In the genomic region with DNA sequence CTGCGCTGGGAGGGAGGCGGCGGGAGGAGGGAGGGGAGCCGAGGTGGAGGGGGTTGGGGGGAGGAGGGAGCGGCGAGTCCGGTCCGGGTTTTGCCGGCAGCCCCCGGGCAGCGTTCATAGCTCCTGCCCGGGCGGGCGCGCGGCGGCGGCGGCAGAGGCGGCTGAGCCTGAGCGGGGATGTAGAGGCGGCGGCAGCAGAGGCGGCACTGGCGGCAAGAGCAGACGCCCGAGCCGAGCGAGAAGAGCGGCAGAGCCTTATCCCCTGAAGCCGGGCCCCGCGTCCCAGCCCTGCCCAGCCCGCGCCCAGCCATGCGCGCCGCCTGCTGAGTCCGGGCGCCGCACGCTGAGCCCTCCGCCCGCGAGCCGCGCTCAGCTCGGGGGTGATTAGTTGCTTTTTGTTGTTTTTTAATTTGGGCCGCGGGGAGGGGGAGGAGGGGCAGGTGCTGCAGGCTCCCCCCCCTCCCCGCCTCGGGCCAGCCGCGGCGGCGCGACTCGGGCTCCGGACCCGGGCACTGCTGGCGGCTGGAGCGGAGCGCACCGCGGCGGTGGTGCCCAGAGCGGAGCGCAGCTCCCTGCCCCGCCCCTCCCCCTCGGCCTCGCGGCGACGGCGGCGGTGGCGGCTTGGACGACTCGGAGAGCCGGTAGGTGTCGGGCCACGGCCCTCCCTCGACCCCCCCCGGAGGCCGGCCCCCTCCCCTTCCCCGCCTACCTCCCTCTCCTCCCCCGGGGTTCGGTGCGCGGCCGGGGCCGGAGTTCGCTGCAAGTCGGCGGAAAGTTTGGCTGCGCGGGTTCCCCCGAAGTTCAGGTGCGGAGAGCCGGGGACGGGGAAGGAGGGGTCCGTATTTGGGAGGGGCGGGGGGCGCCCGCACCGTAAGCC, we compare ENCODE assay signal across 8 cellular contexts. TPM values are rescaled to one million over a fixed set of nuclear protein-coding genes. Genes with fewer than 3 reads are reported as not detected.
DNase-seq lines count a peak whose midpoint lies in the region; ATAC-seq and TF ChIP-seq lines count a peak whose summit lies in the region.

CXXC5 (plus strand) TSS at position 145 of the 877 bp plus-strand sequence. CDS start 32,175 bp downstream, outside the sequence.

- WGBS in prostate gland = under 1% methylated on average over 82 of the region's 106 CpGs

- intact Hi-C loops in prostate gland (cut with DNase I) = no loop called here

- H3K36me3 Mint-ChIP-seq in CD4-positive, CD25-positive, alpha-beta regulatory T cell = no peaks in the 10 kb centered on the region

- H3K9me3 ChIP-seq in CD4-positive, CD25-positive, alpha-beta regulatory T cell (ENCODE audit: control insufficient read depth in 2 of 2, low read length in 2 of 2) = no peaks in the 10 kb centered on the region
- H3K9me3 ChIP-seq in prostate gland = no peaks in the 10 kb centered on the region

- peak; percentile 36 to 38 for ATAC-seq in CD4-positive, CD25-positive, alpha-beta regulatory T cell (ENCODE audit: low read depth in 2 of 2)
- ATAC-seq in GM19328 (IDR thresholded peaks at IDR 0.05; ENCODE audit: unreplicated experiment) = peak; percentile 38
- ATAC-seq in GM18520 (IDR thresholded peaks at IDR 0.05; ENCODE audit: unreplicated experiment) = no peak

- no peaks in the 10 kb centered on the region for H3K36me3 ChIP-seq in CD4-positive, CD25-positive, alpha-beta regulatory T cell (ENCODE audit: control insufficient read depth, insufficient read depth, low read length)
- H3K36me3 ChIP-seq in prostate gland = no peaks in the 10 kb centered on the region

- no peaks in the 10 kb centered on the region for H3K9me3 Mint-ChIP-seq in CD4-positive, CD25-positive, alpha-beta regulatory T cell

- H3K4me1 ChIP-seq in CD4-positive, CD25-positive, alpha-beta regulatory T cell (ENCODE audit: control insufficient read depth, insufficient read depth, low read length, poor library complexity, severe bottlenecking) = peaks cover 45% of the 10 kb centered on the region
- peaks cover 20% of the 10 kb centered on the region for H3K4me1 ChIP-seq in prostate gland (replicated peaks)

- peak in 2 of 3 donors; percentile 42 to 63 for DNase-seq in CD4-positive, CD25-positive, alpha-beta regulatory T cell
- DNase-seq in Kasumi-1 (lab: John Stamatoyannopoulos, UW) = peak; percentile 50 to 57
- DNase-seq in SK-MEL-5 (ENCODE audit: low read depth, low spot score) = peak; percentile 68
- DNase-seq in astrocyte of the hippocampus (ENCODE audit: low read depth, low spot score) = peak; percentile 97
- DNase-seq in hepatic stellate cell (ENCODE audit: low spot score) = peak; percentile 92
- peak; percentile 82 for DNase-seq in prostate gland (ENCODE audit: low spot score)

- peak; percentile 74 for TF ChIP-seq POLR2A in prostate gland (IDR thresholded peaks at IDR 0.05)

- H3K4me3 Mint-ChIP-seq in CD4-positive, CD25-positive, alpha-beta regulatory T cell = peak within 1 kb of the TSS; percentile 80 to 91 (median 86)

- peak in 1 of 4 experiments; percentile 10 for TF ChIP-seq CTCF in prostate gland (IDR thresholded peaks at IDR 0.05)

- H3K27me3 Mint-ChIP-seq in CD4-positive, CD25-positive, alpha-beta regulatory T cell = peaks cover 56% of the 10 kb centered on the region

- H3K27ac Mint-ChIP-seq in CD4-positive, CD25-positive, alpha-beta regulatory T cell = no peak within 1 kb of the TSS

- no peak within 1 kb of the TSS for H3K4me3 ChIP-seq in CD4-positive, CD25-positive, alpha-beta regulatory T cell (ENCODE audit: low read depth, low read length)
- H3K4me3 ChIP-seq in prostate gland = peak within 1 kb of the TSS; percentile 79 to 89

- no peak within 1 kb of the TSS for H3K27ac ChIP-seq in CD4-positive, CD25-positive, alpha-beta regulatory T cell (ENCODE audit: insufficient read depth, low read length, poor library complexity, severe bottlenecking)
- peak within 1 kb of the TSS; percentile 88 to 94 for H3K27ac ChIP-seq in prostate gland

- H3K4me1 Mint-ChIP-seq in CD4-positive, CD25-positive, alpha-beta regulatory T cell = peaks cover 6 to 62% (median 27%) of the 10 kb centered on the region in 4 donors

- in situ Hi-C loops in SK-MEL-5 (cut with HindIII; ENCODE audit: low pct_unique_long_range_greater_than_20kb, low sequenced_read_pairs) = no loop called here

- peaks cover 10% of the 10 kb centered on the region for H3K27me3 ChIP-seq in CD4-positive, CD25-positive, alpha-beta regulatory T cell (ENCODE audit: control insufficient read depth, insufficient read depth, low read length)
- H3K27me3 ChIP-seq in prostate gland (replicated peaks; ENCODE audit: insufficient read depth) = no peaks in the 10 kb centered on the region

RNA-seq across cellular contexts. Expression of gene CXXC5, which starts in this region (rescaled TPM):
- 4.6 TPM for total RNA-seq in CD4-positive, CD25-positive, alpha-beta regulatory T cell
- 10 to 100 TPM in 1 of 4 donors, 1 to 10 TPM in 3; 7.2 to 12.7 (median 8.4) TPM for polyA plus RNA-seq in CD4-positive, CD25-positive, alpha-beta regulatory T cell
- 14.7 and 16.6 TPM in 2 replicates for total RNA-seq in SK-MEL-5 (2014; rRNA removed; shearing (Covaris generic))
- 26.0 and 27.1 TPM in 2 replicates for polyA plus RNA-seq in SK-MEL-5 (2015; cell fraction: cytosol; rRNA removed)
- polyA plus RNA-seq in SK-MEL-5 (2015; cell fraction: nucleus; rRNA removed) = 8.5 and 12.6 TPM in 2 replicates
- 10 to 100 TPM; 47.4 to 47.7 TPM for total RNA-seq in prostate gland
